Comparison of ENCODE assay signal across 1 cellular context in the genomic region with DNA sequence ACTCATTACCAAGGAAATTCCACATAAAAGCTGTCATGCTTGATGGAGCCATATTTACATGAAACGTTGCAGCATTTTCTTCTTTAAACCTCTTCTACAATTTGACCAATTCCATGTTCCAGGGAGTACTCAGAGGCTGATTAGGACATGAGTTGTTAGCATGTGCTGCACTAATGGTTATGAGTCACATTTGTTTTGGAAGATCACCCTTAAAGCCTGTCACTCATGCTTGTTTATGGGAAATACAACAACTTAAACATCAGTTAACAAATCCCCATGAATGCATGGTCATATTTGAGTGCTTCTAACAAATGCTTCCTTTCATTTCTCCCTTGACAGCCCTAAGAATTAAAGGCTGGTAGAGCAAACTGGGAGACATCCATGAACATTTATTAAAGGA.
TF ChIP-seq lines count a peak whose summit lies in the region.

No MANE protein-coding gene starts in this region.

TF ChIP-seq in liver, 16 proteins besides CTCF, POLR2A, EP300 and RAD21 (continued from another document):
- TF ChIP-seq GABPA (IDR thresholded peaks at IDR 0.05 in 1 of 2, conservative IDR thresholded peaks at IDR 0.05 in 1 of 2) (no peak), TAF1 (conservative IDR thresholded peaks at IDR 0.05) (no peak), EGR1 (IDR thresholded peaks at IDR 0.05; ENCODE audit: low read depth in 2 of 2) (no peak)
